In the genomic region with DNA sequence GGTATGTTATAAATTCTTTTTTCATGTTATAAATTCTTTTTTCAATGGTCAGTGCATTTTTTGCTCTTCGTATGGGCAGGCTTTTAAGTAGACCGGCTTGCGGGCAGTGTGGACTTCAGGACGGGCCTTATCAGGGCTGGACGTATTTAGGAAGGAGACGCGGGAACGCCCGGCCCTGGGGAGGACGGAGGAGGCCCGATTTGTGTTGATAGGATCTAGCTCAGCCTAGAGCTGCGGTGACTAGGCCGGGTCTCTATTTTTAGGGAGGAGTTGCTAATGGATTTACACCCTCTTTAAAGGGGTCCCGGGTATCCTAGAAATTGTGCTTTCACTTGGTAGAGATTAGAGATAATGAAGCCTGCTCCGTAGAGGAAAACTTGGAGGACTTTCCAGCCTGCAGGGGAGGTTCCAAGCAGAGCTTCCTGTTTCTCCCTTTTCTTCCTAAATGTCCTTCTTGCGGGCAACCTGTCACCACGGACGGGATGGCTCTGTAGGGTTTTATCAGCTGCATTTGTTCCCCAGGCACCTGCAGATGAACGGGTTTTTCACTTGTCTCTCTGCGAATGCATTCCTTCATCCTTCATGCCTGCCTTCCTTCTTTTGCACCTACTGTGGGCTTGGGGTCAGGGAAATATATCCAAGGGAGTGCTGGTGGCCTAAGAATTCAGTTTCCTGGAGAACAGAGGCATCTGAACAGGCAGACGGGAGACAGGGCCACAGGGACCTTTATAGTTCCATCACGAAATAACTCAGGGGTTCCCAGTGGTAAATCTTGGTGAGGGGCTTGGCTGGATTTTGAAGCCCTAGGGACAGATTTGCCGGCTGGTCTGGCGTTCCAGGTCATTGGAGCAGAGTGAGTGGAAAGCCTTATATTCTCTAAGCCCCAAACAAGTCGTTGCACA, we compare ENCODE assay signal across 8 cellular contexts. TPM values are rescaled to one million over a fixed set of nuclear protein-coding genes. Genes with fewer than 3 reads are reported as not detected.
DNase-seq lines count a peak whose midpoint lies in the region; ATAC-seq and TF ChIP-seq lines count a peak whose summit lies in the region.

No MANE protein-coding gene starts in this region.

- peak overlapping the region; percentile 89 for H3K4me3 ChIP-seq in WI38 (ENCODE audit: low read depth, low read length)
- peak overlapping the region; percentile 92 for H3K4me3 ChIP-seq in psoas muscle

- no peaks in the 10 kb centered on the region for H3K36me3 Mint-ChIP-seq in glutamatergic neuron (ENCODE audit: unreplicated experiment)

- H3K36me3 ChIP-seq in psoas muscle (ENCODE audit: insufficient read depth in 1 of 2, low read depth in 1 of 2) = no peaks in the 10 kb centered on the region

- TF ChIP-seq CTCF in GM20000 (IDR thresholded peaks at IDR 0.05; ENCODE audit: extremely low read depth, missing control alignments) (no peak), WI38 (IDR thresholded peaks at IDR 0.05; ENCODE audit: low read depth, low read length) (no peak), glutamatergic neuron (IDR thresholded peaks at IDR 0.05; ENCODE audit: partially characterized antibody, unreplicated experiment) (no peak), psoas muscle (IDR thresholded peaks at IDR 0.05) (no peak)

- ATAC-seq in psoas muscle (peak in 3 of 4 donors; percentile 52 to 64 (median 55)), GM21528 (IDR thresholded peaks at IDR 0.05; ENCODE audit: low FRiP score, unreplicated experiment) (no peak), GM21360 (IDR thresholded peaks at IDR 0.05; ENCODE audit: unreplicated experiment) (no peak)

- H3K4me1 Mint-ChIP-seq in glutamatergic neuron (ENCODE audit: low read depth, unreplicated experiment) = peaks cover 7% of the 10 kb centered on the region

- H3K9me3 ChIP-seq in psoas muscle = no peaks in the 10 kb centered on the region

- peak overlapping the region; percentile 84 for H3K4me3 Mint-ChIP-seq in glutamatergic neuron (ENCODE audit: unreplicated experiment)

- H3K27me3 Mint-ChIP-seq in glutamatergic neuron (ENCODE audit: unreplicated experiment) = peaks cover 21% of the 10 kb centered on the region

- intact Hi-C loops in psoas muscle (cut with DNase I) = no loop called here

- 4 to 22% (median 13%) methylated on average over 25 of the region's 25 CpGs for WGBS in psoas muscle, 3 donors

- H3K27ac ChIP-seq in psoas muscle = peak overlapping the region; percentile 86

- peaks cover 39% of the 10 kb centered on the region for H3K4me1 ChIP-seq in psoas muscle

- H3K27me3 ChIP-seq in psoas muscle (ENCODE audit: insufficient read depth in 3 of 3, low read length in 2 of 3) = no peaks in the 10 kb centered on the region

- H3K9me3 Mint-ChIP-seq in glutamatergic neuron (ENCODE audit: unreplicated experiment) = peaks cover 10% of the 10 kb centered on the region

- peak; percentile 30 for DNase-seq in GM20000 (ENCODE audit: low spot score)
- DNase-seq in glutamatergic neuron = no peak
- DNase-seq in psoas muscle = peak; percentile 38 to 61
- no peak for DNase-seq in OCI-M1 (lab: John Stamatoyannopoulos, UW)
- DNase-seq in NCI-H1092 treated with DMSO at 0.1 percent for 48 hours (lab: John Stamatoyannopoulos, UW) = no peak

- peak overlapping the region; percentile 76 for H3K27ac Mint-ChIP-seq in glutamatergic neuron (ENCODE audit: unreplicated experiment)

RNA-seq across cellular contexts. Expression of gene CD99, which starts 1.4 kb away (rescaled TPM):
- total RNA-seq in glutamatergic neuron (ENCODE audit: unreplicated experiment) = 31.2 TPM
- 100 to 1,000 TPM; 122 to 128 (median 126) TPM for total RNA-seq in psoas muscle
- polyA plus RNA-seq in psoas muscle = 100 to 1,000 TPM; 118 to 239 (median 196) TPM

RNA-seq across cellular contexts. Expression of gene XG, which starts 59.4 kb away (rescaled TPM):
- total RNA-seq in glutamatergic neuron (ENCODE audit: unreplicated experiment) = not detected
- 1 to 10 TPM in 1 of 4 donors, under 1 TPM in 3; 0.29 to 3.5 (median 0.66) TPM for total RNA-seq in psoas muscle
- under 1 TPM; 0.46 to 0.87 (median 0.52) TPM for polyA plus RNA-seq in psoas muscle

Comparison
In these comparisons a context has a peak if more than half of its experiments do, and no peak if none do; other contexts are left out.
1. DNase-seq: peak in GM20000 (single experiment) and psoas muscle (2 of 2); none in glutamatergic neuron (single experiment), OCI-M1 (single experiment) and NCI-H1092 treated with DMSO at 0.1 percent for 48 hours (single experiment).
2. ATAC-seq: peak in psoas muscle (3 of 4); none in GM21528 (single experiment) and GM21360 (single experiment).